ENCODE assay signal across 8 cellular contexts in the genomic region with DNA sequence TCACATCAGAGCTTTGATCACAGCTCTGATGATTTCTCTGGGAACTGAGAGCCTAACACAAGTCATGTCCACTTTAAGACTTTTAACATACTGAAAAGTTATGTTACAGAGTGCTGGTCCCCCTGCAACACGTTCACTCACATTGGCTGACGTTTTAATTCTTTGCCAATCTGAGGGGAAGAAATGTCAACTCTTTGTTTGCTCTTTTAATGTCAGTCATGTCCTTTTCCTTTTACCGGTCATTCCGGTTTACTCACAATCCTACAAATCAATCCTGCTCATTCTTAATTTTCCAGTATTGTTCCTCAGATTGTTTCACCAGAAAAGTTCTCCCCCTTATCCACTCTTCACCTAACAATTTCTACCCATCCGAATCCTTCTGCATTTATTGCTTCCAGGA. TPM values are rescaled to one million over a fixed set of nuclear protein-coding genes. Genes with fewer than 3 reads are reported as not detected.
DNase-seq lines count a peak whose midpoint lies in the region; ATAC-seq, FAIRE-seq and TF ChIP-seq lines count a peak whose summit lies in the region.

No MANE protein-coding gene starts in this region.

- TF ChIP-seq POLR2A in HepG2 (IDR thresholded peaks at IDR 0.05; ENCODE audit: insufficient read depth in 1 of 2, low read depth in 2 of 2, low read length in 2 of 2) (no peak), testis (IDR thresholded peaks at IDR 0.05) (no peak)

- H3K4me2 ChIP-seq in HepG2 (ENCODE audit: low read depth, low read length), result peak overlapping the region; percentile 88

- 1% methylated on average over 5 of the region's 5 CpGs for WGBS in HepG2 (ENCODE audit: low lambda C conversion rate)
- WGBS in testis, 2 donors, result 28 to 51% methylated on average over 5 of the region's 5 CpGs

- H3K36me3 Mint-ChIP-seq in activated CD8-positive, alpha-beta memory T cell treated with anti-CD3 and anti-CD28 coated beads, Interleukin-2, amount 10 ng/mL, durations not matched to agents 7 days and 5 days, result peaks cover 3% of the 10 kb centered on the region
- peaks cover 3% of the 10 kb centered on the region for H3K36me3 Mint-ChIP-seq in activated T-helper 2 cell treated with anti-CD3 and anti-CD28 coated beads, Interferon-gamma antibody, Interleukin-2, Interleukin-4, amounts not matched to agents 10 μg/mL and 5 μg/mL and 100 μg/mL, durations not matched to agents 14 hours and 24 hours and 36 hours (ENCODE audit: low read depth)

- POLR2A ChIA-PET in HepG2 (lab: Yijun Ruan, JAX), result no interaction called here

- peaks cover 31% of the 10 kb centered on the region for H4K20me1 ChIP-seq in HepG2 (ENCODE audit: insufficient read depth, low read length)

- H3K9me3 ChIP-seq in HepG2 (ENCODE audit: low read length) (no peaks in the 10 kb centered on the region), testis (no peaks in the 10 kb centered on the region)

- DNase-seq in activated CD8-positive, alpha-beta memory T cell treated with anti-CD3 and anti-CD28 coated beads, Interleukin-2, amount 10 ng/mL, durations not matched to agents 7 days and 5 days, result no peak
- DNase-seq in activated CD8-positive, alpha-beta memory T cell treated with anti-CD3 and anti-CD28 coated beads, Interleukin-2, amount 50 U/mL, for 48 hours, result no peak
- DNase-seq in activated T-helper 2 cell treated with anti-CD3 and anti-CD28 coated beads, Interferon-gamma antibody, Interleukin-2, Interleukin-4, amounts not matched to agents 10 μg/mL and 5 μg/mL and 100 μg/mL, durations not matched to agents 14 hours and 24 hours and 36 hours (ENCODE audit: low spot score), result no peak
- no peak for DNase-seq in HepG2 (ENCODE audit: low spot score)
- DNase-seq in testis, result no peak
- DNase-seq in NCI-H69 (lab: John Stamatoyannopoulos, UW), result no peak
- DNase-seq in NOMO-1 (lab: John Stamatoyannopoulos, UW; ENCODE audit: unreplicated experiment in 2 of 2), result no peak

- no peaks in the 10 kb centered on the region; a peak in 1 of 5 replicates for H3K27me3 ChIP-seq in HepG2 (ENCODE audit: control insufficient read depth in 1 of 2, insufficient read depth in 2 of 2, low read length in 2 of 2)
- H3K27me3 ChIP-seq in testis, result no peaks in the 10 kb centered on the region

- no peak overlapping the region for H2AFZ ChIP-seq in HepG2 (ENCODE audit: low read length)

- no peak for FAIRE-seq in HepG2 (lab: Jason Lieb, UNC)

- no peaks in the 10 kb centered on the region for H3K27me3 Mint-ChIP-seq in activated CD8-positive, alpha-beta memory T cell treated with anti-CD3 and anti-CD28 coated beads, Interleukin-2, amount 10 ng/mL, durations not matched to agents 7 days and 5 days
- no peaks in the 10 kb centered on the region for H3K27me3 Mint-ChIP-seq in activated T-helper 2 cell treated with anti-CD3 and anti-CD28 coated beads, Interferon-gamma antibody, Interleukin-2, Interleukin-4, amounts not matched to agents 10 μg/mL and 5 μg/mL and 100 μg/mL, durations not matched to agents 14 hours and 24 hours and 36 hours (ENCODE audit: low read depth)

- CTCF ChIA-PET in activated CD8-positive, alpha-beta memory T cell treated with anti-CD3 and anti-CD28 coated beads, Interleukin-2, amount 10 ng/mL, durations not matched to agents 7 days and 5 days (lab: Charles Lee), result interaction anchor here (3.7 kb wide), 1 partner anchor 47 kb away, joined by 17 read pairs; no protein-coding TSS in a partner anchor
- CTCF ChIA-PET in HepG2 (lab: Yijun Ruan, JAX; ENCODE audit: low intra/inter-chr PET ratio, low total read pairs), result no interaction called here

- H3K9me3 Mint-ChIP-seq in activated CD8-positive, alpha-beta memory T cell treated with anti-CD3 and anti-CD28 coated beads, Interleukin-2, amount 10 ng/mL, durations not matched to agents 7 days and 5 days (ENCODE audit: low read depth), result no peaks in the 10 kb centered on the region
- no peaks in the 10 kb centered on the region for H3K9me3 Mint-ChIP-seq in activated T-helper 2 cell treated with anti-CD3 and anti-CD28 coated beads, Interferon-gamma antibody, Interleukin-2, Interleukin-4, amounts not matched to agents 10 μg/mL and 5 μg/mL and 100 μg/mL, durations not matched to agents 14 hours and 24 hours and 36 hours

- no peak for TF ChIP-seq EP300 in HepG2 (IDR thresholded peaks at IDR 0.05; ENCODE audit: low read depth in 2 of 2, low read length in 2 of 2)
- TF ChIP-seq EP300 in HepG2 (CRISPR knock-in tag; IDR thresholded peaks at IDR 0.05; ENCODE audit: borderline replicate concordance), result no peak

- H3K4me3 ChIP-seq in HepG2 (replicated peaks in 1 of 3; ENCODE audit: insufficient read depth in 1 of 3, low read depth in 2 of 3, low read length in 3 of 3), result peak overlapping the region; percentile 88 to 98 (median 98); a peak in 5 of 6 replicates
- peak overlapping the region; percentile 74 to 92 for H3K4me3 ChIP-seq in testis

- no TSS peak for BruUV-seq in HepG2 (replicated peaks; lab: Mats Ljungman, UMichigan)

- H3K27ac ChIP-seq in HepG2 (ENCODE audit: extremely low read length, insufficient read depth, low read length) (peak overlapping the region; percentile 97), testis (peak overlapping the region; percentile 79)

- H3K27ac Mint-ChIP-seq in activated CD8-positive, alpha-beta memory T cell treated with anti-CD3 and anti-CD28 coated beads, Interleukin-2, amount 10 ng/mL, durations not matched to agents 7 days and 5 days, result peak overlapping the region; percentile 93
- H3K27ac Mint-ChIP-seq in activated T-helper 2 cell treated with anti-CD3 and anti-CD28 coated beads, Interferon-gamma antibody, Interleukin-2, Interleukin-4, amounts not matched to agents 10 μg/mL and 5 μg/mL and 100 μg/mL, durations not matched to agents 14 hours and 24 hours and 36 hours, result peak overlapping the region; percentile 96

- intact Hi-C loops in activated T-helper 2 cell treated with anti-CD3 and anti-CD28 coated beads, Interferon-gamma antibody, Interleukin-2, Interleukin-4, amounts not matched to agents 10 μg/mL and 5 μg/mL and 100 μg/mL, durations not matched to agents 14 hours and 24 hours and 36 hours (cut with micrococcal nuclease), result loop anchor here (5.0 kb wide), 2 partner anchors 46 to 131 kb away; no protein-coding TSS in a partner anchor
- intact Hi-C loops in HepG2 (cut with micrococcal nuclease; ENCODE audit: unreplicated experiment), result no loop called here
- intact Hi-C loops in testis (cut with DNase I; ENCODE audit: low total_unique reads), result no loop called here

- H3K4me1 Mint-ChIP-seq in activated CD8-positive, alpha-beta memory T cell treated with anti-CD3 and anti-CD28 coated beads, Interleukin-2, amount 10 ng/mL, durations not matched to agents 7 days and 5 days, result peaks cover 54% of the 10 kb centered on the region
- peaks cover 50% of the 10 kb centered on the region for H3K4me1 Mint-ChIP-seq in activated T-helper 2 cell treated with anti-CD3 and anti-CD28 coated beads, Interferon-gamma antibody, Interleukin-2, Interleukin-4, amounts not matched to agents 10 μg/mL and 5 μg/mL and 100 μg/mL, durations not matched to agents 14 hours and 24 hours and 36 hours (ENCODE audit: low read depth)

- ATAC-seq in activated CD8-positive, alpha-beta memory T cell treated with anti-CD3 and anti-CD28 coated beads, Interleukin-2, amount 10 ng/mL, durations not matched to agents 7 days and 5 days, result no peak
- no peak for ATAC-seq in HepG2
- ATAC-seq in GM19328 (IDR thresholded peaks at IDR 0.05; ENCODE audit: unreplicated experiment), result no peak

- H3K4me1 ChIP-seq in HepG2 (ENCODE audit: insufficient read depth, low read length) (peaks cover 70% of the 10 kb centered on the region), testis (peaks cover 29% of the 10 kb centered on the region)

- H3K4me3 Mint-ChIP-seq in activated CD8-positive, alpha-beta memory T cell treated with anti-CD3 and anti-CD28 coated beads, Interleukin-2, amount 10 ng/mL, durations not matched to agents 7 days and 5 days, result peak overlapping the region; percentile 99
- H3K4me3 Mint-ChIP-seq in activated T-helper 2 cell treated with anti-CD3 and anti-CD28 coated beads, Interferon-gamma antibody, Interleukin-2, Interleukin-4, amounts not matched to agents 10 μg/mL and 5 μg/mL and 100 μg/mL, durations not matched to agents 14 hours and 24 hours and 36 hours (ENCODE audit: low read depth), result peak overlapping the region; percentile 95

- no peak for TF ChIP-seq RAD21 in HepG2 (CRISPR knock-in tag; IDR thresholded peaks at IDR 0.05)

- no peak for TF ChIP-seq CTCF in HepG2 (CRISPR knock-in tag; IDR thresholded peaks at IDR 0.05)
- TF ChIP-seq CTCF in testis (IDR thresholded peaks at IDR 0.05), result no peak

- in situ Hi-C loops in HepG2 (cut with HindIII; ENCODE audit: extremely low pct_ligation_motif_present, low pct_unique_long_range_greater_than_20kb), result no loop called here

- no peaks in the 10 kb centered on the region; a peak in 1 of 5 replicates for H3K36me3 ChIP-seq in HepG2 (replicated peaks in 1 of 2; ENCODE audit: control insufficient read depth in 1 of 2, insufficient read depth in 2 of 2, low read length in 2 of 2)
- H3K36me3 ChIP-seq in testis (ENCODE audit: low read depth, missing control alignments), result no peaks in the 10 kb centered on the region

- H3K79me2 ChIP-seq in HepG2 (ENCODE audit: insufficient read depth, low read length), result peaks cover 44% of the 10 kb centered on the region

- H3K9ac ChIP-seq in HepG2 (ENCODE audit: insufficient read depth, low read depth, low read length), result peak overlapping the region; percentile 90

RNA-seq across cellular contexts. Expression of gene CD46, which starts 1.0 kb away (rescaled TPM):
- 100 to 1,000 TPM in 1 of 2 experiments, 10 to 100 TPM in 1; 98.3 to 104 TPM for total RNA-seq in activated CD8-positive, alpha-beta memory T cell treated with anti-CD3 and anti-CD28 coated beads, Interleukin-2, amount 10 ng/mL, durations not matched to agents 7 days and 5 days
- 113 and 116 TPM in 2 replicates for total RNA-seq in activated T-helper 2 cell treated with anti-CD3 and anti-CD28 coated beads, Interferon-gamma antibody, Interleukin-2, Interleukin-4, amounts not matched to agents 10 μg/mL and 5 μg/mL and 100 μg/mL, durations not matched to agents 14 hours and 24 hours and 36 hours
- total RNA-seq in HepG2 (2016; rRNA removed; fragmentation: Illumina TruSeq; extraction: Trizol) (70.3 and 130 TPM in 2 replicates), testis (100 to 1,000 TPM; 107 to 130 TPM)
- total RNA-seq in HepG2 (2016; cell fraction: cytosol; rRNA removed; fragmentation: Illumina TruSeq; extraction: Trizol; ENCODE audit: low read depth), result 19.0 and 20.0 TPM in 2 replicates
- 69.6 and 139 TPM in 2 replicates for total RNA-seq in HepG2 (2016; cell fraction: insoluble cytoplasmic fraction; rRNA removed; fragmentation: Illumina TruSeq; extraction: Trizol)
- 24.1 and 29.9 TPM in 2 replicates for total RNA-seq in HepG2 (2016; cell fraction: membrane; rRNA removed; fragmentation: Illumina TruSeq; extraction: Trizol)
- 261 and 271 TPM in 2 replicates for total RNA-seq in HepG2 (2016; cell fraction: nucleus; rRNA removed; fragmentation: Illumina TruSeq; extraction: Trizol)
- polyA plus RNA-seq in HepG2 (2011; rRNA removed) (277 TPM in 2 replicates), testis (ENCODE audit: insufficient read depth, low read depth, low replicate concordance) (80.7 TPM)
- 65.6 and 131 TPM in 2 replicates for polyA plus RNA-seq in HepG2 (2011; cell fraction: cytosol; rRNA removed)
- 288 and 360 TPM in 2 replicates for polyA plus RNA-seq in HepG2 (2011; cell fraction: nucleus; rRNA removed)
- 206 and 208 TPM in 2 replicates for polyA plus RNA-seq in HepG2 (2012)
- polyA plus RNA-seq in HepG2 (2016; cell fraction: cytosol; fragmentation: Illumina TruSeq; extraction: Trizol; ENCODE audit: low read depth), result 3.8 and 4.6 TPM in 2 replicates
- 59.7 and 64.0 TPM in 2 replicates for polyA plus RNA-seq in HepG2 (2016; cell fraction: insoluble cytoplasmic fraction; fragmentation: Illumina TruSeq; extraction: Trizol; ENCODE audit: low read depth)
- 10.1 and 11.1 TPM in 2 replicates for polyA plus RNA-seq in HepG2 (2016; cell fraction: membrane; fragmentation: Illumina TruSeq; extraction: Trizol; ENCODE audit: low read depth)
- polyA plus RNA-seq in HepG2 (2016; cell fraction: nucleus; fragmentation: Illumina TruSeq; extraction: Trizol; ENCODE audit: insufficient read depth, low read depth), result 416 and 423 TPM in 2 replicates
- polyA minus RNA-seq in HepG2 (2011; rRNA and poly(A)+ RNA removed; ENCODE audit: low replicate concordance), result 96.1 and 146 TPM in 2 replicates
- 125 and 175 TPM in 2 replicates for polyA minus RNA-seq in HepG2 (2011; cell fraction: cytosol; rRNA and poly(A)+ RNA removed)
- polyA minus RNA-seq in HepG2 (2011; cell fraction: nucleus; rRNA and poly(A)+ RNA removed), result 353 and 394 TPM in 2 replicates
